In genomic region chr1:12006167-12006921, GRCh38 we compare ENCODE assay signal across 1 cellular context.
TF ChIP-seq lines count a peak whose summit lies in the region.

No MANE protein-coding gene starts in this region.

TF ChIP-seq in HepG2, 621 proteins besides CTCF, POLR2A, EP300 and RAD21:
- TF ChIP-seq CHD4 (IDR thresholded peaks at IDR 0.05; ENCODE audit: borderline replicate concordance, low read length): no peak
- TF ChIP-seq RFX1 (IDR thresholded peaks at IDR 0.05): peak; percentile 30; the same call in 1 of the 2 replicates
TF ChIP-seq in HepG2: peak in this region for 1.
